Comparison of ENCODE assay signal across 15 cellular contexts in the genomic region with DNA sequence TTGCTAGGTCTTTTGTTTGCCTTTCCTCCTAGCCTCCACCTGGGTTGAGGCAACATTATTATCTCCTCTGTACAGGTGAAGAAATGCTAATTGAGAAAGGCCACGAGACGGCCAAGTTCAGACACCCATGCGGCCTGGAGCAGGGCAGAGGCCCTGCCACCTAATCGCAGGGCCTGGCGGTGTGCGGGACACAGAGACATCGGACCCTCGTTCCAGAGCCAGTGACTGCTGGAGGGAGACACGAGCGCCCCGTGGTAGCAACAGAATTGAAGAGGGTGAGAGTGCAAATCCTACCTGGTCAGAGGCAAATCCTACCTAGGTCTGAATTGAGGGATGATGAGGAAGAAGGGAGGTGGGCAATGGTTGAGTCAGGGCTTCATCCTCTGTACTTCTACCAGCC.
DNase-seq lines count a peak whose midpoint lies in the region; ATAC-seq and TF ChIP-seq lines count a peak whose summit lies in the region.
"Had no signal": no experiment of that assay in that cellular context is flagged by ENCODE, and none has a peak within 500 bp of the region (broad histone marks: within the 10 kb centered on the region; RNA-seq: fewer than 3 reads in every experiment).

No MANE protein-coding gene starts in this region.

- CTCF ChIA-PET in naive thymus-derived CD4-positive, alpha-beta T cell (lab: Charles Lee) = no interaction called here
- CTCF ChIA-PET in HEK293T (lab: Yijun Ruan, JAX) = no interaction called here

- no peaks in the 10 kb centered on the region for H3K27me3 Mint-ChIP-seq in activated naive CD8-positive, alpha-beta T cell
- H3K27me3 Mint-ChIP-seq in activated naive CD8-positive, alpha-beta T cell treated with anti-CD3 and anti-CD28 coated beads, Interleukin-2, amount 50 U/mL, for 24 hours = no peaks in the 10 kb centered on the region
- peaks cover 4% of the 10 kb centered on the region for H3K27me3 Mint-ChIP-seq in dendritic cell treated with granulocyte-macrophage colony-stimulating factor and Interleukin-4, amounts not matched to agents 40 ng/mL and 50 ng/mL, for 4 days
- H3K27me3 Mint-ChIP-seq in naive thymus-derived CD4-positive, alpha-beta T cell = peaks cover 0 to 15% (median 0%) of the 10 kb centered on the region in 5 donors

- no peaks in the 10 kb centered on the region for H3K36me3 ChIP-seq in naive thymus-derived CD4-positive, alpha-beta T cell (ENCODE audit: control insufficient read depth in 2 of 3, insufficient read depth in 3 of 3, low read length in 3 of 3)
- H3K36me3 ChIP-seq in upper lobe of left lung = no peaks in the 10 kb centered on the region

- intact Hi-C loops in dendritic cell treated with granulocyte-macrophage colony-stimulating factor and Interleukin-4, amounts not matched to agents 40 ng/mL and 50 ng/mL, for 4 days (cut with micrococcal nuclease) = loop anchor here (2.0 to 5.0 kb wide), 2 partner anchors 35 to 115 kb away; no protein-coding TSS in a partner anchor
- intact Hi-C loops in naive thymus-derived CD4-positive, alpha-beta T cell (cut with micrococcal nuclease) = loop anchor here in 1 of 2 donors (5.0 kb wide), 1 partner anchor 35 kb away; no protein-coding TSS in a partner anchor

- TF ChIP-seq EP300 in upper lobe of left lung (IDR thresholded peaks at IDR 0.05) = no peak

- peak overlapping the region; percentile 60 for H3K4me3 Mint-ChIP-seq in activated naive CD8-positive, alpha-beta T cell
- no peak overlapping the region for H3K4me3 Mint-ChIP-seq in activated naive CD8-positive, alpha-beta T cell treated with anti-CD3 and anti-CD28 coated beads, Interleukin-2, amount 50 U/mL, for 24 hours
- H3K4me3 Mint-ChIP-seq in dendritic cell treated with granulocyte-macrophage colony-stimulating factor and Interleukin-4, amounts not matched to agents 40 ng/mL and 50 ng/mL, for 4 days = no peak overlapping the region
- H3K4me3 Mint-ChIP-seq in naive thymus-derived CD4-positive, alpha-beta T cell = peak overlapping the region in 7 of 10 donors; percentile 21 to 94 (median 71)

- no peak for TF ChIP-seq POLR2A in upper lobe of left lung (IDR thresholded peaks at IDR 0.05)

- H3K4me3 ChIP-seq in naive thymus-derived CD4-positive, alpha-beta T cell (ENCODE audit: low read length) = no peak overlapping the region
- no peak overlapping the region for H3K4me3 ChIP-seq in upper lobe of left lung
- H3K4me3 ChIP-seq: K562 had no signal

- H3K9me3 Mint-ChIP-seq in activated naive CD8-positive, alpha-beta T cell (ENCODE audit: low read depth) = no peaks in the 10 kb centered on the region
- no peaks in the 10 kb centered on the region for H3K9me3 Mint-ChIP-seq in activated naive CD8-positive, alpha-beta T cell treated with anti-CD3 and anti-CD28 coated beads, Interleukin-2, amount 50 U/mL, for 24 hours
- H3K9me3 Mint-ChIP-seq in dendritic cell treated with granulocyte-macrophage colony-stimulating factor and Interleukin-4, amounts not matched to agents 40 ng/mL and 50 ng/mL, for 4 days = no peaks in the 10 kb centered on the region
- peaks cover 0 to 1% (median 0%) of the 10 kb centered on the region in 11 donors for H3K9me3 Mint-ChIP-seq in naive thymus-derived CD4-positive, alpha-beta T cell
- H3K9me3 Mint-ChIP-seq: activated naive CD4-positive, alpha-beta T cell treated with anti-CD3 and anti-CD28 coated beads, Interleukin-2, amount 50 U/mL, for 72 hours had no signal

- DNase-seq in activated naive CD8-positive, alpha-beta T cell treated with anti-CD3 and anti-CD28 coated beads, Interleukin-2, amount 50 U/mL, for 24 hours = no peak
- no peak for DNase-seq in naive thymus-derived CD4-positive, alpha-beta T cell
- DNase-seq in upper lobe of left lung (no peak), NCI-H226 (no peak), HEK293T (ENCODE audit: extremely low spot score) (no peak)
- no peak for DNase-seq in stimulated activated CD4-positive, alpha-beta T cell treated with anti-CD3 and anti-CD28 coated beads, Interleukin-4, amount 100 ng/mL, for 1 hour
- DNase-seq: activated CD4-positive, alpha-beta T cell treated with anti-CD3 and anti-CD28 coated beads, Interleukin-2, amount 50 U/mL, for 1 hour; DMS53; glutamatergic neuron; mesendoderm; NCI-H187 had no signal

- H3K27ac Mint-ChIP-seq in activated naive CD8-positive, alpha-beta T cell = no peak overlapping the region
- no peak overlapping the region for H3K27ac Mint-ChIP-seq in activated naive CD8-positive, alpha-beta T cell treated with anti-CD3 and anti-CD28 coated beads, Interleukin-2, amount 50 U/mL, for 24 hours
- peak overlapping the region; percentile 98 for H3K27ac Mint-ChIP-seq in dendritic cell treated with granulocyte-macrophage colony-stimulating factor and Interleukin-4, amounts not matched to agents 40 ng/mL and 50 ng/mL, for 4 days
- peak overlapping the region in 8 of 9 donors; percentile 53 to 91 (median 77) for H3K27ac Mint-ChIP-seq in naive thymus-derived CD4-positive, alpha-beta T cell
- H3K27ac Mint-ChIP-seq: activated naive CD4-positive, alpha-beta T cell treated with anti-CD3 and anti-CD28 coated beads, Interleukin-2, amount 50 U/mL, for 72 hours had no signal

- peaks cover 0 to 20% of the 10 kb centered on the region in 2 donors for H3K4me1 ChIP-seq in naive thymus-derived CD4-positive, alpha-beta T cell (ENCODE audit: control insufficient read depth in 2 of 2, insufficient read depth in 2 of 2, low read length in 2 of 2)
- H3K4me1 ChIP-seq in upper lobe of left lung = peaks cover 50 to 78% (median 58%) of the 10 kb centered on the region in 4 donors

- TF ChIP-seq CTCF in upper lobe of left lung (IDR thresholded peaks at IDR 0.05) = no peak

- H3K27me3 ChIP-seq in naive thymus-derived CD4-positive, alpha-beta T cell (ENCODE audit: control insufficient read depth in 2 of 2, insufficient read depth in 2 of 2, low read length in 2 of 2) = no peaks in the 10 kb centered on the region
- H3K27me3 ChIP-seq in upper lobe of left lung = no peaks in the 10 kb centered on the region

- POLR2A ChIA-PET in naive thymus-derived CD4-positive, alpha-beta T cell (lab: Charles Lee) = interaction anchor here (0.5 to 1.6 kb wide), 2 partner anchors 10 to 825 kb away, joined by 3 to 6 read pairs; no protein-coding TSS in a partner anchor
- POLR2A ChIA-PET in HEK293T (lab: Yijun Ruan, JAX) = no interaction called here

- WGBS in upper lobe of left lung, 2 donors = 91 to 95% methylated on average over 11 of the region's 11 CpGs

- no peak for ATAC-seq in activated naive CD8-positive, alpha-beta T cell treated with anti-CD3 and anti-CD28 coated beads, Interleukin-2, amount 50 U/mL, for 24 hours
- no peak for ATAC-seq in naive thymus-derived CD4-positive, alpha-beta T cell
- no peak for ATAC-seq in upper lobe of left lung (ENCODE audit: low FRiP score in 2 of 2)
- ATAC-seq: K562 had no signal

- no peaks in the 10 kb centered on the region for H3K36me3 Mint-ChIP-seq in activated naive CD8-positive, alpha-beta T cell
- no peaks in the 10 kb centered on the region for H3K36me3 Mint-ChIP-seq in activated naive CD8-positive, alpha-beta T cell treated with anti-CD3 and anti-CD28 coated beads, Interleukin-2, amount 50 U/mL, for 24 hours (ENCODE audit: low read depth)
- no peaks in the 10 kb centered on the region for H3K36me3 Mint-ChIP-seq in dendritic cell treated with granulocyte-macrophage colony-stimulating factor and Interleukin-4, amounts not matched to agents 40 ng/mL and 50 ng/mL, for 4 days (ENCODE audit: low read depth)
- H3K36me3 Mint-ChIP-seq in naive thymus-derived CD4-positive, alpha-beta T cell = peaks cover 0 to 1% (median 0%) of the 10 kb centered on the region in 5 donors

- H3K4me1 Mint-ChIP-seq in activated naive CD8-positive, alpha-beta T cell (ENCODE audit: low read depth) = peaks cover 41% of the 10 kb centered on the region
- H3K4me1 Mint-ChIP-seq in activated naive CD8-positive, alpha-beta T cell treated with anti-CD3 and anti-CD28 coated beads, Interleukin-2, amount 50 U/mL, for 24 hours = peaks cover 61% of the 10 kb centered on the region
- peaks cover 65% of the 10 kb centered on the region for H3K4me1 Mint-ChIP-seq in dendritic cell treated with granulocyte-macrophage colony-stimulating factor and Interleukin-4, amounts not matched to agents 40 ng/mL and 50 ng/mL, for 4 days (ENCODE audit: low read depth)
- peaks cover 32 to 49% (median 44%) of the 10 kb centered on the region in 7 donors for H3K4me1 Mint-ChIP-seq in naive thymus-derived CD4-positive, alpha-beta T cell

- no peaks in the 10 kb centered on the region for H3K9me3 ChIP-seq in naive thymus-derived CD4-positive, alpha-beta T cell (ENCODE audit: control insufficient read depth in 2 of 3, low read length in 3 of 3)
- H3K9me3 ChIP-seq in upper lobe of left lung = no peaks in the 10 kb centered on the region

- H3K27ac ChIP-seq in naive thymus-derived CD4-positive, alpha-beta T cell (ENCODE audit: low read depth, low read length) = no peak overlapping the region
- H3K27ac ChIP-seq in upper lobe of left lung = peak overlapping the region; percentile 81 to 96 (median 94)

TF ChIP-seq in HEK293T, 16 proteins besides CTCF, POLR2A, EP300 and RAD21:
- TF ChIP-seq BHLHE40 (IDR thresholded peaks at IDR 0.05; ENCODE audit: borderline replicate concordance) (no peak), ARNT (IDR thresholded peaks at IDR 0.05) (no peak), FOXK2 (IDR thresholded peaks at IDR 0.05) (no peak), HDGF (IDR thresholded peaks at IDR 0.05; ENCODE audit: borderline replicate concordance) (no peak), FOXM1 (IDR thresholded peaks at IDR 0.05; ENCODE audit: borderline replicate concordance) (no peak), NFRKB (IDR thresholded peaks at IDR 0.05) (no peak), SUZ12 (IDR thresholded peaks at IDR 0.05) (no peak), SP1 (IDR thresholded peaks at IDR 0.05) (no peak), LEF1 (IDR thresholded peaks at IDR 0.05; ENCODE audit: borderline replicate concordance) (no peak)

Comparison
In these comparisons a context has a peak if more than half of its experiments do, and no peak if none do; other contexts are left out.
1. H3K4me3 Mint-ChIP-seq: peak in activated naive CD8-positive, alpha-beta T cell (single experiment) and naive thymus-derived CD4-positive, alpha-beta T cell (7 of 10); none in activated naive CD8-positive, alpha-beta T cell treated with anti-CD3 and anti-CD28 coated beads, Interleukin-2, amount 50 U/mL, for 24 hours (single experiment) and dendritic cell treated with granulocyte-macrophage colony-stimulating factor and Interleukin-4, amounts not matched to agents 40 ng/mL and 50 ng/mL, for 4 days (single experiment).
2. H3K27ac Mint-ChIP-seq: peak in dendritic cell treated with granulocyte-macrophage colony-stimulating factor and Interleukin-4, amounts not matched to agents 40 ng/mL and 50 ng/mL, for 4 days (single experiment) and naive thymus-derived CD4-positive, alpha-beta T cell (8 of 9); none in activated naive CD8-positive, alpha-beta T cell (single experiment) and activated naive CD8-positive, alpha-beta T cell treated with anti-CD3 and anti-CD28 coated beads, Interleukin-2, amount 50 U/mL, for 24 hours (single experiment).